In the genomic region with DNA sequence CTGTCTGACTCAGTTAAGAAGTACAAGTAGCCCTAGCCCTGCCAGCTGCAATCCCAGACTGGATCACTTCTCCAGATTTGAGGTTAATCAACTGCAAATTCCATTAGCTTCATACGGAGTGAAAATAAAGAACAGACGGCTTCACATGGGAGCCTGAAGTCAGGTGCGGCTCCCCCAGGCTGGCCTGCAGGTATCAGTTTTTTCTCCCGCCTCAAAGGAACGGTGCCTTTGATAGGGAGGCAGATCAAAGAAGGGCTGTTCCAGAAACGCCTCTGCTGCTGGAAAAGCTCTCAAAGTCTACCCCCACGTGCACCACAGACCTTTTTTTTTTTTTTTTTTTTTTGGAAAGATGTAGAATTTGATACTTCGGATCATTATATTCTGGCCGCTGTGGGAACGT, we compare ENCODE assay signal across 19 cellular contexts.
"Had no signal": no experiment of that assay in that cellular context is flagged by ENCODE, and none has a peak within 500 bp of the region (broad histone marks: within the 10 kb centered on the region; RNA-seq: fewer than 3 reads in every experiment).

No MANE protein-coding gene starts in this region.

- H3K27me3 ChIP-seq: heart right ventricle, left lung, upper lobe of right lung had no signal

- H3K36me3 ChIP-seq: heart right ventricle, left lung, prostate gland, upper lobe of right lung had no signal

- DNase-seq: activated CD4-positive, alpha-beta T cell treated with anti-CD3 and anti-CD28 coated beads for 4 hours; activated CD4-positive, alpha-beta T cell treated with anti-CD3 and anti-CD28 coated beads, Interleukin-2, amount 50 U/mL, for 48 hours; activated CD4-positive, CD25-positive, alpha-beta regulatory T cell; activated CD8-positive, alpha-beta memory T cell treated with anti-CD3 and anti-CD28 coated beads, Interleukin-2, amount 50 U/mL, for 48 hours; activated naive CD4-positive, alpha-beta T cell; activated naive CD8-positive, alpha-beta T cell treated with anti-CD3 and anti-CD28 coated beads for 36 hours; activated T-cell treated with anti-CD3 and anti-CD28 coated beads, Interleukin-2, amount 50 U/mL, for 4 hours; cerebellar nuclear complex; cortex of kidney; heart right ventricle; left lung; naive thymus-derived CD4-positive, alpha-beta T cell; stimulated activated CD4-positive, alpha-beta T cell treated with anti-CD3 and anti-CD28 coated beads, Interleukin-4, amount 100 ng/mL, for 24 hours; stimulated activated naive CD4-positive, alpha-beta T cell treated with Interleukin-2 at 50 U/mL for 16 hours; T-helper 9 cell; upper lobe of right lung had no signal

- H3K36me3 Mint-ChIP-seq: activated naive CD8-positive, alpha-beta T cell treated with anti-CD3 and anti-CD28 coated beads for 36 hours; naive thymus-derived CD4-positive, alpha-beta T cell had no signal

- H3K4me1 ChIP-seq: left lung, prostate gland, upper lobe of right lung had no signal

- H3K27ac Mint-ChIP-seq: activated naive CD8-positive, alpha-beta T cell treated with anti-CD3 and anti-CD28 coated beads for 36 hours; activated T-helper 2 cell treated with anti-CD3 and anti-CD28 coated beads, Interferon-gamma antibody, Interleukin-2, Interleukin-4, amounts not matched to agents 10 μg/mL and 5 μg/mL and 100 μg/mL, durations not matched to agents 14 hours and 24 hours and 36 hours; naive thymus-derived CD4-positive, alpha-beta T cell had no signal

- H3K27ac ChIP-seq: heart right ventricle, left lung, prostate gland, upper lobe of right lung had no signal

- H3K4me3 ChIP-seq: heart right ventricle, left lung, lung, prostate gland, upper lobe of right lung had no signal

- H3K9me3 Mint-ChIP-seq: activated naive CD8-positive, alpha-beta T cell treated with anti-CD3 and anti-CD28 coated beads for 36 hours; activated T-cell treated with anti-CD3 and anti-CD28 coated beads, Interleukin-2, amount 50 U/mL, for 4 hours; activated T-helper 2 cell treated with anti-CD3 and anti-CD28 coated beads, Interferon-gamma antibody, Interleukin-2, Interleukin-4, amounts not matched to agents 10 μg/mL and 5 μg/mL and 100 μg/mL, durations not matched to agents 14 hours and 24 hours and 36 hours had no signal

- H3K9me3 ChIP-seq: heart right ventricle, left lung, prostate gland, upper lobe of right lung had no signal

- H3K4me3 Mint-ChIP-seq: activated naive CD8-positive, alpha-beta T cell treated with anti-CD3 and anti-CD28 coated beads for 36 hours; activated T-cell treated with anti-CD3 and anti-CD28 coated beads, Interleukin-2, amount 50 U/mL, for 4 hours; naive thymus-derived CD4-positive, alpha-beta T cell had no signal
